In the genomic region with DNA sequence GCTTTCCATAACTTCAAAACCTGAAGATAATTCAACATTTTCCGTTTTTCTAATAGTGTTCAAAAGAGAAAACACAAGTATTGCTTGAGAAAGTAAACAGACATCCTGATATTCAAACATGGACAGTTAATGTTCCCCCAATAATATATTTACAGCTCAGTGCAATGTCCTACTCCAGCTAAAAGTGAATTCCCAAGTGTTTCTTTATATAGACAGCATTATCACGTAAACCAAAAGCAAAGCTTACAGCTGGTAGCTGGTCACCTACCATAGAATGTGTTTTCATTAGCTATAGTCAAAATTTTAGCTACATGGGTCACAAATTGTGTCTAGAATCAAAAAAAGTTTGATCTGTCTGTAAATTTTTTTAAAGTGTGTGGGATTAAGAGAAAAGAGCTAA, we compare ENCODE assay signal across 12 cellular contexts. TPM values are rescaled to one million over a fixed set of nuclear protein-coding genes. Genes with fewer than 3 reads are reported as not detected.
DNase-seq lines count a peak whose midpoint lies in the region; ATAC-seq and TF ChIP-seq lines count a peak whose summit lies in the region.
"Had no signal": no experiment of that assay in that cellular context is flagged by ENCODE, and none has a peak within 500 bp of the region (broad histone marks: within the 10 kb centered on the region; RNA-seq: fewer than 3 reads in every experiment).

No MANE protein-coding gene starts in this region.

- ATAC-seq in Right ventricle myocardium inferior (no peak), HG03457 (IDR thresholded peaks at IDR 0.05; ENCODE audit: unreplicated experiment) (no peak)
- ATAC-seq in activated CD8-positive, alpha-beta T cell treated with anti-CD3 and anti-CD28 coated beads, Interleukin-2, amount 10 ng/mL, durations not matched to agents 7 days and 5 days: no peak

- TF ChIP-seq CTCF in cardiac muscle cell (IDR thresholded peaks at IDR 0.05; ENCODE audit: low read depth, low read length): no peak
- TF ChIP-seq CTCF in mammary epithelial cell (conservative IDR thresholded peaks at IDR 0.05 in 1 of 2, IDR thresholded peaks at IDR 0.05 in 1 of 2; ENCODE audit: extremely low read depth in 1 of 2, insufficient read depth in 1 of 2, low read depth in 1 of 2, low read length in 2 of 2): no peak
- no peak for TF ChIP-seq CTCF in mesothelial cell of epicardium (IDR thresholded peaks at IDR 0.05; ENCODE audit: unreplicated experiment)

- POLR2A ChIA-PET in activated CD8-positive, alpha-beta T cell treated with anti-CD3 and anti-CD28 coated beads, Interleukin-2, amount 10 ng/mL, durations not matched to agents 7 days and 5 days (lab: Charles Lee): no interaction called here

- H3K4me3 ChIP-seq in cardiac muscle cell (peak overlapping the region; percentile 1), mammary epithelial cell (replicated peaks in 1 of 3; ENCODE audit: insufficient read depth in 1 of 3, low read depth in 2 of 3, low read length in 3 of 3) (no peak overlapping the region), H7 (ENCODE audit: insufficient read depth, low read depth, low read length) (no peak overlapping the region)
- H3K4me3 ChIP-seq: lung, testis had no signal

- H3K4me1 ChIP-seq in cardiac muscle cell (ENCODE audit: low read depth) (peaks cover 47% of the 10 kb centered on the region), mammary epithelial cell (ENCODE audit: insufficient read depth, low read length) (peaks cover 17% of the 10 kb centered on the region)
- H3K4me1 ChIP-seq: testis had no signal

- peaks cover 52% of the 10 kb centered on the region for H3K4me1 Mint-ChIP-seq in mesothelial cell of epicardium
- H3K4me1 Mint-ChIP-seq in activated CD8-positive, alpha-beta T cell treated with anti-CD3 and anti-CD28 coated beads, Interleukin-2, amount 10 ng/mL, durations not matched to agents 7 days and 5 days (ENCODE audit: low read depth): no peaks in the 10 kb centered on the region

- no peaks in the 10 kb centered on the region for H3K36me3 ChIP-seq in cardiac muscle cell
- no peaks in the 10 kb centered on the region for H3K36me3 ChIP-seq in mammary epithelial cell (ENCODE audit: insufficient read depth, low read length)
- H3K36me3 ChIP-seq in H7 (replicated peaks; ENCODE audit: control insufficient read depth, insufficient read depth, low read length): no peaks in the 10 kb centered on the region

- BruUV-seq in mammary epithelial cell (replicated peaks; lab: Mats Ljungman, UMichigan): no TSS peak

- no peaks in the 10 kb centered on the region for H4K20me1 ChIP-seq in mammary epithelial cell (ENCODE audit: insufficient read depth, low read length)

- peak overlapping the region; percentile 29 for H3K4me2 ChIP-seq in mammary epithelial cell (ENCODE audit: insufficient read depth, low read depth, low read length)

- CTCF ChIA-PET in mammary epithelial cell (lab: Charles Lee; ENCODE audit: low non-redundant PET): no interaction called here
- CTCF ChIA-PET in activated CD8-positive, alpha-beta T cell treated with anti-CD3 and anti-CD28 coated beads, Interleukin-2, amount 10 ng/mL, durations not matched to agents 7 days and 5 days (lab: Charles Lee): interaction anchor here (0.9 to 1.8 kb wide), 2 partner anchors 10 to 77 kb away, joined by 3 to 4 read pairs; no protein-coding TSS in a partner anchor

- intact Hi-C loops in Right ventricle myocardium inferior (cut with DNase I) (loop anchor here (1.0 kb wide), 1 partner anchor 34 kb away; no protein-coding TSS in a partner anchor), mammary epithelial cell (cut with micrococcal nuclease) (loop anchor here (2.0 to 5.0 kb wide), 2 partner anchors 23 to 35 kb away; a partner anchor contains a TSS)

- H3K27me3 ChIP-seq in cardiac muscle cell (no peaks in the 10 kb centered on the region), mammary epithelial cell (ENCODE audit: insufficient read depth, low read length) (no peaks in the 10 kb centered on the region), H7 (ENCODE audit: control insufficient read depth, insufficient read depth, low read length) (no peaks in the 10 kb centered on the region)
- H3K27me3 ChIP-seq: testis had no signal

- dilution Hi-C loops in mammary epithelial cell (cut with HindIII; ENCODE audit: low sequenced_read_pairs): no loop called here

- in situ Hi-C loops in mammary epithelial cell (cut with MboI; ENCODE audit: low sequenced_read_pairs in 2 of 2): no loop called here

- no peak for DNase-seq in cardiac muscle cell (ENCODE audit: low read depth in 1 of 2, low spot score in 1 of 2)
- no peak for DNase-seq in Right ventricle myocardium inferior (ENCODE audit: missing footprints)
- DNase-seq in mammary epithelial cell: no peak
- no peak for DNase-seq in mesothelial cell of epicardium (ENCODE audit: low spot score in 2 of 2, unreplicated experiment in 2 of 2)
- DNase-seq in activated CD8-positive, alpha-beta T cell treated with anti-CD3 and anti-CD28 coated beads, Interleukin-2, amount 10 ng/mL, durations not matched to agents 7 days and 5 days: no peak
- no peak for DNase-seq in H7
- DNase-seq in 8988T: no peak
- DNase-seq: nucleus accumbens, SIG-M5, testis had no signal

- H3K27ac Mint-ChIP-seq in mesothelial cell of epicardium: peak overlapping the region; percentile 44
- H3K27ac Mint-ChIP-seq in activated CD8-positive, alpha-beta T cell treated with anti-CD3 and anti-CD28 coated beads, Interleukin-2, amount 10 ng/mL, durations not matched to agents 7 days and 5 days: no peak overlapping the region

- H3K9me3 Mint-ChIP-seq in mesothelial cell of epicardium: no peaks in the 10 kb centered on the region
- H3K9me3 Mint-ChIP-seq in activated CD8-positive, alpha-beta T cell treated with anti-CD3 and anti-CD28 coated beads, Interleukin-2, amount 10 ng/mL, durations not matched to agents 7 days and 5 days (ENCODE audit: insufficient read depth): no peaks in the 10 kb centered on the region

- H3K4me3 Mint-ChIP-seq in mesothelial cell of epicardium: no peak overlapping the region
- no peak overlapping the region for H3K4me3 Mint-ChIP-seq in activated CD8-positive, alpha-beta T cell treated with anti-CD3 and anti-CD28 coated beads, Interleukin-2, amount 10 ng/mL, durations not matched to agents 7 days and 5 days

- H2AFZ ChIP-seq in mammary epithelial cell (ENCODE audit: low read depth, low read length): no peak overlapping the region

- H3K9ac ChIP-seq in mammary epithelial cell (ENCODE audit: insufficient read depth, low read length): no peak overlapping the region

- peak overlapping the region; percentile 81 for H3K27ac ChIP-seq in cardiac muscle cell
- no peak overlapping the region for H3K27ac ChIP-seq in mammary epithelial cell (ENCODE audit: insufficient read depth, low read depth, low read length)
- H3K27ac ChIP-seq: testis had no signal

- H3K9me3 ChIP-seq in cardiac muscle cell (ENCODE audit: low read depth) (no peaks in the 10 kb centered on the region), mammary epithelial cell (replicated peaks; ENCODE audit: insufficient read depth, low read length) (no peaks in the 10 kb centered on the region)
- H3K9me3 ChIP-seq: testis had no signal

- peaks cover 14% of the 10 kb centered on the region for H3K36me3 Mint-ChIP-seq in mesothelial cell of epicardium
- no peaks in the 10 kb centered on the region for H3K36me3 Mint-ChIP-seq in activated CD8-positive, alpha-beta T cell treated with anti-CD3 and anti-CD28 coated beads, Interleukin-2, amount 10 ng/mL, durations not matched to agents 7 days and 5 days (ENCODE audit: low read depth)

- 100% methylated on average over 2 of the region's 2 CpGs for WGBS in mammary epithelial cell (ENCODE audit: low coverage, missing lambda C conversion rate)

- peaks cover 63% of the 10 kb centered on the region for H3K79me2 ChIP-seq in mammary epithelial cell (ENCODE audit: insufficient read depth, low read length)

- H3K27me3 Mint-ChIP-seq in mesothelial cell of epicardium (ENCODE audit: low read depth): no peaks in the 10 kb centered on the region
- H3K27me3 Mint-ChIP-seq in activated CD8-positive, alpha-beta T cell treated with anti-CD3 and anti-CD28 coated beads, Interleukin-2, amount 10 ng/mL, durations not matched to agents 7 days and 5 days (ENCODE audit: low read depth): no peaks in the 10 kb centered on the region

RNA-seq across cellular contexts. Expression of a gene that starts 34.9 kb away (rescaled TPM):
- total RNA-seq in cardiac muscle cell (67.7 and 114 TPM in 2 replicates), Right ventricle myocardium inferior (97.2 TPM), mammary epithelial cell (100 to 1,000 TPM in 1 of 2 donors, 10 to 100 TPM in 1; 93.9 to 113 TPM), mesothelial cell of epicardium (203 to 225 TPM (median 217 TPM) in 3 replicates)
- polyA plus RNA-seq in cardiac muscle cell (113 and 125 TPM in 2 replicates), mammary epithelial cell (64.1 TPM)
- 179 TPM for polyA minus RNA-seq in mammary epithelial cell
- not detected for total RNA-seq in activated CD8-positive, alpha-beta T cell treated with anti-CD3 and anti-CD28 coated beads, Interleukin-2, amount 10 ng/mL, durations not matched to agents 7 days and 5 days
- total RNA-seq in H7 (2014; rRNA removed; shearing (Covaris generic)): 8.3 and 9.5 TPM in 2 replicates
